10 cellular contexts compared by ENCODE assay signal in the genomic region with DNA sequence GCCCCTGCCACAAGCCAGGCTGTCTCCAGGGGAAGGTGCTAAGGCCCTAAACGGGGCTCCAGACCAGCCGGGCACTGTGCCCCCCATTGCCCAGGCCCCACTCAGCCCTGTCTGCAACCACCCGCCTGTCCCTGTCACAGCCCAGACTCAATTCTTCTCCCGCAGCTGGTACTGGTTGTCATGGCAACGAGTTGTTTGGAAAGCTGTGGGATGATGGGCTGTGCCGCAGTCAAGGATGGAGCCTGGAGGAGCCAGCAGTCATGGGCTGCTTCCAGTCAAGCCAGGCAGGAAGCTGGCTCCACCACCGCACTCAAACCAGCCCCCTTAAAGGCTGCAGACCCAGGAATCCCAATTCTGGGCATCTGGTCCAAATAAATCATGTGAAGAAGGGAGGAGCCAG. TPM values are rescaled to one million over a fixed set of nuclear protein-coding genes. Genes with fewer than 3 reads are reported as not detected.
DNase-seq lines count a peak whose midpoint lies in the region; ATAC-seq, FAIRE-seq and TF ChIP-seq lines count a peak whose summit lies in the region.
"Had no signal": no experiment of that assay in that cellular context is flagged by ENCODE, and none has a peak within 500 bp of the region (broad histone marks: within the 10 kb centered on the region; RNA-seq: fewer than 3 reads in every experiment).

No MANE protein-coding gene starts in this region.

- no peaks in the 10 kb centered on the region for H3K27me3 ChIP-seq in body of pancreas

- no peak for TF ChIP-seq CTCF in kidney (IDR thresholded peaks at IDR 0.05; ENCODE audit: borderline replicate concordance, extremely low read depth, insufficient read depth)
- no peak for TF ChIP-seq CTCF in D721Med (IDR thresholded peaks at IDR 0.05; ENCODE audit: insufficient read depth, missing control alignments)
- TF ChIP-seq CTCF in body of pancreas (IDR thresholded peaks at IDR 0.05): no peak

- H3K27ac ChIP-seq in kidney (ENCODE audit: low read depth in 2 of 2, low read length in 2 of 2) (no peak overlapping the region), body of pancreas (no peak overlapping the region)

- FAIRE-seq in kidney (lab: Jason Lieb, UNC) (no peak), D721Med (lab: Jason Lieb, UNC) (no peak)
- FAIRE-seq: TTC549 had no signal

- ATAC-seq in body of pancreas (no peak), HG02588 (IDR thresholded peaks at IDR 0.05; ENCODE audit: unreplicated experiment) (no peak)

- H3K4me1 ChIP-seq in kidney (ENCODE audit: control insufficient read depth in 1 of 2, insufficient read depth in 1 of 2, low read depth in 1 of 2, low read length in 2 of 2) (no peaks in the 10 kb centered on the region), body of pancreas (peaks cover 4% of the 10 kb centered on the region)

- no peak overlapping the region for H3K9ac ChIP-seq in kidney (ENCODE audit: low read length in 2 of 2)

- DNase-seq in Ammon's horn (ENCODE audit: low spot score) (peak; percentile 97), NCI-H1417 treated with DMSO at 0.1 percent for 48 hours (lab: John Stamatoyannopoulos, UW) (peak; percentile 25), amniotic epithelial cell (ENCODE audit: low read depth) (peak; percentile 62), kidney (peak; percentile 45), D721Med (ENCODE audit: insufficient read length, low spot score) (no peak), body of pancreas (no peak), SIG-M5 (lab: John Stamatoyannopoulos, UW) (no peak)
- DNase-seq: CD4-positive, alpha-beta memory T cell had no signal

- TF ChIP-seq POLR2A in body of pancreas (IDR thresholded peaks at IDR 0.05): no peak

- H3K4me3 ChIP-seq in kidney (ENCODE audit: low read length in 2 of 2): no peak overlapping the region
- no peak overlapping the region for H3K4me3 ChIP-seq in body of pancreas

- no peaks in the 10 kb centered on the region for H3K9me3 ChIP-seq in kidney (ENCODE audit: control insufficient read depth in 1 of 2, low read length in 2 of 2)
- H3K9me3 ChIP-seq in body of pancreas: no peaks in the 10 kb centered on the region

- intact Hi-C loops in kidney (cut with DNase I) (loop anchor here (10.0 kb wide), 1 partner anchor 153 kb away; no protein-coding TSS in a partner anchor), body of pancreas (cut with DNase I) (no loop called here)

- 33 to 60% methylated on average over 7 of the region's 7 CpGs for WGBS in body of pancreas, 2 donors

- H3K36me3 ChIP-seq in kidney (ENCODE audit: control insufficient read depth in 1 of 2, insufficient read depth in 2 of 2, low read length in 2 of 2) (no peaks in the 10 kb centered on the region), body of pancreas (replicated peaks in 1 of 2; ENCODE audit: insufficient read depth in 1 of 2, low read depth in 2 of 2) (no peaks in the 10 kb centered on the region)

RNA-seq across cellular contexts. Expression of a gene that starts 4.2 kb away (rescaled TPM):
- total RNA-seq in kidney: 0.98 TPM
- 0.22 TPM for polyA plus RNA-seq in kidney (ENCODE audit: insufficient read depth, low read depth, low replicate concordance)
- under 1 TPM in 1 of 2 donors, not detected in 1; 0.26 TPM for total RNA-seq in body of pancreas
- polyA plus RNA-seq: CD4-positive, alpha-beta memory T cell had no signal

RNA-seq across cellular contexts. Expression of a gene that starts 47.5 kb away (rescaled TPM):
- total RNA-seq in kidney (3.2 TPM), body of pancreas (1 to 10 TPM in 1 of 2 donors, under 1 TPM in 1; 0.26 to 3.0 TPM)
- polyA plus RNA-seq in kidney (ENCODE audit: insufficient read depth, low read depth, low replicate concordance): 5.3 TPM

Comparison
In these comparisons a context has a peak if more than half of its experiments do, and no peak if none do; other contexts are left out.
1. DNase-seq: peak in Ammon's horn (single experiment), NCI-H1417 treated with DMSO at 0.1 percent for 48 hours (single experiment), amniotic epithelial cell (single experiment) and kidney (single experiment); none in D721Med (single experiment), body of pancreas (0 of 4) and SIG-M5 (single experiment).